Comparison of ENCODE assay signal across 16 cellular contexts in genomic region chr6:81105998-81106397, GRCh38.
A peak's percentile ranks its signal among the peaks of the same experiment; 100 is the strongest.
DNase-seq lines count a peak whose midpoint lies in the region; ATAC-seq and TF ChIP-seq lines count a peak whose summit lies in the region.
"Had no signal": no experiment of that assay in that cellular context is flagged by ENCODE, and none has a peak within 500 bp of the region (broad histone marks: within the 10 kb centered on the region; RNA-seq: fewer than 3 reads in every experiment).

No MANE protein-coding gene starts in this region.

- no peaks in the 10 kb centered on the region for H3K27me3 ChIP-seq in foreskin keratinocyte
- H3K27me3 ChIP-seq: breast epithelium, spleen had no signal

- TF ChIP-seq CTCF in AG09319 (IDR thresholded peaks at IDR 0.05; ENCODE audit: low read depth, low read length) (peak; percentile 26), foreskin keratinocyte (conservative IDR thresholded peaks at IDR 0.05) (peak; percentile 4)

- no peak overlapping the region for H3K27ac ChIP-seq in foreskin keratinocyte
- H3K27ac ChIP-seq: breast epithelium, spleen had no signal

- H3K4me1 ChIP-seq in foreskin keratinocyte, result no peaks in the 10 kb centered on the region
- H3K4me1 ChIP-seq: breast epithelium, spleen had no signal

- DNase-seq in AG09319 (ENCODE audit: extremely low read depth, low read depth), result peak; percentile 1
- DNase-seq in GM04503 (ENCODE audit: low read depth), result peak; percentile 7
- DNase-seq in OCI-M1 (lab: John Stamatoyannopoulos, UW), result peak; percentile 63
- no peak for DNase-seq in foreskin keratinocyte
- DNase-seq in activated naive CD4-positive, alpha-beta T cell treated with Interleukin-2 at 50 U/mL for 16 hours, result no peak
- no peak for DNase-seq in cerebellum (ENCODE audit: low spot score)
- no peak for DNase-seq in C1 segment of cervical spinal cord (lab: John Stamatoyannopoulos, UW)
- DNase-seq: activated CD4-positive, alpha-beta T cell treated with anti-CD3 and anti-CD28 coated beads, Interleukin-2, amount 50 U/mL, for 1 hour; activated T-cell treated with anti-CD3 and anti-CD28 coated beads, Interleukin-2, amount 50 U/mL, for 4 hours; NCI-H1417 treated with DMSO at 0.1 percent for 48 hours; SIG-M5; spleen; stimulated activated naive CD8-positive, alpha-beta T cell treated with anti-CD3 and anti-CD28 coated beads, Interleukin-15, Interleukin-2, amounts not matched to agents 100 U/mL and 50 U/mL, for 24 hours; T1000 had no signal

- no peak for ATAC-seq in foreskin keratinocyte
- ATAC-seq in GM21360 (IDR thresholded peaks at IDR 0.05; ENCODE audit: unreplicated experiment), result no peak
- ATAC-seq: activated T-cell treated with anti-CD3 and anti-CD28 coated beads, Interleukin-2, amount 50 U/mL, for 4 hours; stimulated activated naive CD8-positive, alpha-beta T cell treated with anti-CD3 and anti-CD28 coated beads, Interleukin-15, Interleukin-2, amounts not matched to agents 100 U/mL and 50 U/mL, for 24 hours had no signal

Comparison
In these comparisons a context has a peak if more than half of its experiments do, and no peak if none do; other contexts are left out.
1. DNase-seq: peak in AG09319 (single experiment), GM04503 (single experiment) and OCI-M1 (single experiment); none in foreskin keratinocyte (0 of 2), activated naive CD4-positive, alpha-beta T cell treated with Interleukin-2 at 50 U/mL for 16 hours (single experiment), cerebellum (single experiment) and C1 segment of cervical spinal cord (0 of 14).